In the genomic region with DNA sequence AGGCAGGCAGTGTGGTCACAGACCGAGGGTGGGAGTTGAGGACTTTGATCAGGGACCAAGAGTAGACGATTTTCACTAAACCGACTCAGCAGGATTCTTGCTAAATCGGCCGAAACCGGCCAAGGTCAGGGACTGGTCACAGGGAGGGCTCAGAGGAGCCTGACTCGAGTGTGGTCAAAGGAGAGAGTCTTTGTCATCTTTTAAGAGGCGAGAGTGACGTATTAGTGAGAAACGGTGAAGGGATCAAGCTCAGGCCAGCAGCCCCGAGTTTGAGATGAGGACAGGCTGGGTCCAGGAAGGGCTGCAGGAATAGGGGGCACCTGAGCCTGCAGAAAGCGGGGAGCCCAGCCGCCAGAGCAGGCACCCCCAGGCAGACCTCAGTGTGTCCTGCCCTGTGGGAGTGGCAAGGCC, we compare ENCODE assay signal across 10 cellular contexts. TPM values are rescaled to one million over a fixed set of nuclear protein-coding genes. Genes with fewer than 3 reads are reported as not detected.
DNase-seq lines count a peak whose midpoint lies in the region; ATAC-seq and TF ChIP-seq lines count a peak whose summit lies in the region.
"Had no signal": no experiment of that assay in that cellular context is flagged by ENCODE, and none has a peak within 500 bp of the region (broad histone marks: within the 10 kb centered on the region; RNA-seq: fewer than 3 reads in every experiment).

No MANE protein-coding gene starts in this region.

- TF ChIP-seq CTCF in Caco-2 (IDR thresholded peaks at IDR 0.05; ENCODE audit: insufficient read depth in 1 of 2, low read depth in 1 of 2, low read length in 1 of 2, severe bottlenecking in 1 of 2, unreplicated experiment in 1 of 2) (no peak), fibroblast of mammary gland (conservative IDR thresholded peaks at IDR 0.05; ENCODE audit: control insufficient read depth, insufficient read depth, low read depth, low read length) (no peak), psoas muscle (IDR thresholded peaks at IDR 0.05) (no peak)

- BruUV-seq in Caco-2 (replicated peaks; lab: Mats Ljungman, UMichigan) = no TSS peak

- H3K9me3 Mint-ChIP-seq in Caco-2 (ENCODE audit: unreplicated experiment) = no peaks in the 10 kb centered on the region

- 75 to 81% (median 79%) methylated on average over 13 of the region's 13 CpGs for WGBS in psoas muscle, 3 donors

- H3K27me3 ChIP-seq in Caco-2 (replicated peaks; ENCODE audit: control insufficient read depth, insufficient read depth, low read length) = no peaks in the 10 kb centered on the region
- H3K27me3 ChIP-seq in psoas muscle (ENCODE audit: insufficient read depth in 3 of 3, low read length in 2 of 3) = no peaks in the 10 kb centered on the region
- H3K27me3 ChIP-seq: pancreas had no signal

- H3K27ac Mint-ChIP-seq in Caco-2 (ENCODE audit: unreplicated experiment) = peak overlapping the region; percentile 99

- CTCF ChIA-PET in Caco-2 (lab: Charles Lee) = no interaction called here

- no peak overlapping the region for H3K4me3 ChIP-seq in Caco-2 (ENCODE audit: low read depth, low read length)
- H3K4me3 ChIP-seq in fibroblast of mammary gland (ENCODE audit: control insufficient read depth, low read depth, low read length) = no peak overlapping the region
- H3K4me3 ChIP-seq in psoas muscle = no peak overlapping the region

- H3K9me3 ChIP-seq in Caco-2 (no peaks in the 10 kb centered on the region), psoas muscle (no peaks in the 10 kb centered on the region)
- H3K9me3 ChIP-seq: pancreas had no signal

- TF ChIP-seq POLR2A in GM18505 (IDR thresholded peaks at IDR 0.05; ENCODE audit: borderline replicate concordance, extremely low read depth, insufficient read depth, insufficient read length) = no peak

- H3K36me3 ChIP-seq in Caco-2 (ENCODE audit: control insufficient read depth, insufficient read depth, low read length) (no peaks in the 10 kb centered on the region), psoas muscle (ENCODE audit: insufficient read depth in 1 of 2, low read depth in 1 of 2) (peaks cover 0 to 11% of the 10 kb centered on the region in 2 donors)
- H3K36me3 ChIP-seq: pancreas had no signal

- DNase-seq in Caco-2 = peak in 1 of 2 experiments; percentile 45
- peak; percentile 39 for DNase-seq in RPMI7951 (ENCODE audit: low read depth)
- DNase-seq in fibroblast of mammary gland (ENCODE audit: low read depth) = peak; percentile 86
- peak; percentile 55 to 59 for DNase-seq in psoas muscle
- DNase-seq in DMS 273 (lab: John Stamatoyannopoulos, UW; ENCODE audit: unreplicated experiment) = no peak
- no peak for DNase-seq in activated CD4-positive, CD25-positive, alpha-beta regulatory T cell treated with anti-CD3 and anti-CD28 coated beads, Interleukin-2, amount 50 U/mL, for 72 hours
- DNase-seq in left lobe of liver (ENCODE audit: low spot score) = no peak
- DNase-seq: NCI-H2029 had no signal

- peaks cover 9% of the 10 kb centered on the region for H3K4me1 Mint-ChIP-seq in Caco-2 (ENCODE audit: low read depth, unreplicated experiment)

- H3K4me3 Mint-ChIP-seq in Caco-2 (ENCODE audit: unreplicated experiment) = peak overlapping the region; percentile 88

- ATAC-seq in psoas muscle (no peak), GM18505 (IDR thresholded peaks at IDR 0.05; ENCODE audit: unreplicated experiment) (no peak), left lobe of liver (no peak)
- ATAC-seq: pancreas had no signal

- H3K36me3 Mint-ChIP-seq in Caco-2 (ENCODE audit: insufficient read depth, unreplicated experiment) = peaks cover 9% of the 10 kb centered on the region

- no peaks in the 10 kb centered on the region for H3K27me3 Mint-ChIP-seq in Caco-2 (ENCODE audit: insufficient read depth, unreplicated experiment)

- intact Hi-C loops in Caco-2 (cut with micrococcal nuclease; ENCODE audit: unreplicated experiment) = loop anchor here (1.0 kb wide), 1 partner anchor 9 kb away; no protein-coding TSS in a partner anchor
- intact Hi-C loops in psoas muscle (cut with DNase I) = loop anchor here in 1 of 2 donors (5.0 kb wide), 1 partner anchor 41 kb away; the partner anchor contains the start of gene FAM20C

- POLR2A ChIA-PET in Caco-2 (lab: Charles Lee) = no interaction called here

- peak overlapping the region; percentile 88 for H3K27ac ChIP-seq in psoas muscle

- H3K4me1 ChIP-seq in Caco-2 (peaks cover 15% of the 10 kb centered on the region), psoas muscle (peaks cover 12% of the 10 kb centered on the region)

RNA-seq across cellular contexts. Expression of gene FAM20C, which starts 41.6 kb away (rescaled TPM):
- total RNA-seq in Caco-2 (2022) (34.0 and 37.6 TPM in 2 replicates), psoas muscle (10 to 100 TPM; 28.1 to 47.6 (median 43.6) TPM), left lobe of liver (72.2 TPM)
- total RNA-seq in RPMI7951 (2014; rRNA removed; shearing (Covaris generic)) = 256 and 312 TPM in 2 replicates
- polyA plus RNA-seq in psoas muscle = 10 to 100 TPM; 15.6 to 18.3 (median 16.5) TPM

Comparison
In these comparisons a context has a peak if more than half of its experiments do, and no peak if none do; other contexts are left out.
1. DNase-seq: peak in RPMI7951 (single experiment), fibroblast of mammary gland (single experiment) and psoas muscle (2 of 2); none in DMS 273 (single experiment), activated CD4-positive, CD25-positive, alpha-beta regulatory T cell treated with anti-CD3 and anti-CD28 coated beads, Interleukin-2, amount 50 U/mL, for 72 hours (single experiment) and left lobe of liver (single experiment).